In the genomic region with DNA sequence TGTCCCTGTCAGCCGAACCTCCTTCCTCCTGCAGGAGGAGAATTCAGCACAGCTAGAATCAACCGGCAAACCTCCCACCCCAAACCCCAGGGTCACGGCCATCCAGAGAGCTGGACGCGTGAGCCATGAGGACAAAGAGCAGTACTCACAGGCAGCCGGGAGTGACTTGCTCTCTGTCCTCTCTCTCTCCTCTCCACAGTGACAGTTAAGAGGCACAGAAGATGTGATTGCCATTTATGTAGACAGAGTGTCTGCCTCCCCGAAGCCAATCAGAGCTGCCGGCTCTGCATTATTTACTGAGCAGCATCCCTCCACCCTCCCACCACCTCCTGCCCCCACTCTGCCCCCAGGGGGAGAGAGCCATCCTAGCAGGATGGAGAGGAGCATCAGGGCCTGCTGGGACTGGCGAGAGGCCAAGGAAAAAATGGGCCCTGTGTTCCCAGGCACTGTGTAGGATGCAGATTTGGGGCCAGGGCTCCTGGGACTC, we compare ENCODE assay signal across 1 cellular context.
TF ChIP-seq lines count a peak whose summit lies in the region.

No MANE protein-coding gene starts in this region.

TF ChIP-seq in HepG2, 621 proteins besides CTCF, POLR2A, EP300 and RAD21 (continued from another document and continues in another):
- TF ChIP-seq ZNF280B (CRISPR knock-in tag; IDR thresholded peaks at IDR 0.05; ENCODE audit: borderline replicate concordance) (peak; percentile 34; the same call in 1 of the 2 replicates), TFDP1 (CRISPR knock-in tag; IDR thresholded peaks at IDR 0.05; ENCODE audit: borderline replicate concordance) (no peak), TAF1 (CRISPR knock-in tag; IDR thresholded peaks at IDR 0.05) (no peak), REPIN1 (CRISPR knock-in tag; IDR thresholded peaks at IDR 0.05; ENCODE audit: borderline replicate concordance, low read depth) (peak; percentile 87; the same call in 1 of the 2 replicates), ZNF232 (CRISPR knock-in tag; IDR thresholded peaks at IDR 0.05; ENCODE audit: borderline replicate concordance) (no peak), YY1 (IDR thresholded peaks at IDR 0.05; ENCODE audit: insufficient read depth, insufficient replicate concordance, low read depth, low read length) (no peak), RARA (CRISPR knock-in tag; IDR thresholded peaks at IDR 0.05) (peak; percentile 87), BATF2 (CRISPR knock-in tag; IDR thresholded peaks at IDR 0.05) (no peak), STAG1 (CRISPR knock-in tag; IDR thresholded peaks at IDR 0.05) (0 out of 2 replicates have a peak, but pooled peaks have one; percentile 8), MIER3 (CRISPR knock-in tag; IDR thresholded peaks at IDR 0.05; ENCODE audit: borderline replicate concordance) (peak; percentile 43; the same call in 1 of the 2 replicates), HMGA1 (CRISPR knock-in tag; conservative IDR thresholded peaks at IDR 0.05) (no peak), ZNF335 (CRISPR knock-in tag; IDR thresholded peaks at IDR 0.05) (no peak), SRF (IDR thresholded peaks at IDR 0.05; ENCODE audit: low read depth, low read length) (no peak), MXD3 (CRISPR knock-in tag; IDR thresholded peaks at IDR 0.05) (no peak), ZSCAN20 (CRISPR knock-in tag; IDR thresholded peaks at IDR 0.05; ENCODE audit: borderline replicate concordance) (no peak), BRCA1 (CRISPR knock-in tag; IDR thresholded peaks at IDR 0.05) (no peak), MLXIP (CRISPR knock-in tag; IDR thresholded peaks at IDR 0.05; ENCODE audit: borderline replicate concordance) (no peak), NR2F6 (IDR thresholded peaks at IDR 0.05) (peak; percentile 68; the same call in 1 of the 2 replicates), NR2F6 (CRISPR knock-in tag; IDR thresholded peaks at IDR 0.05) (peak; percentile 93), PAWR (CRISPR knock-in tag; IDR thresholded peaks at IDR 0.05; ENCODE audit: borderline replicate concordance) (no peak), ZNF501 (CRISPR knock-in tag; IDR thresholded peaks at IDR 0.05) (peak; percentile 52; the same call in 1 of the 2 replicates), PHF8 (CRISPR knock-in tag; IDR thresholded peaks at IDR 0.05) (no peak), ZNF777 (CRISPR knock-in tag; IDR thresholded peaks at IDR 0.05) (no peak), ZNF639 (CRISPR knock-in tag; conservative IDR thresholded peaks at IDR 0.05) (no peak), ZNF792 (CRISPR knock-in tag; IDR thresholded peaks at IDR 0.05) (no peak; the same call in 1 of the 2 replicates), ZNF670 (CRISPR knock-in tag; IDR thresholded peaks at IDR 0.05; ENCODE audit: borderline replicate concordance) (no peak)
- TF ChIP-seq, protein P1, sequence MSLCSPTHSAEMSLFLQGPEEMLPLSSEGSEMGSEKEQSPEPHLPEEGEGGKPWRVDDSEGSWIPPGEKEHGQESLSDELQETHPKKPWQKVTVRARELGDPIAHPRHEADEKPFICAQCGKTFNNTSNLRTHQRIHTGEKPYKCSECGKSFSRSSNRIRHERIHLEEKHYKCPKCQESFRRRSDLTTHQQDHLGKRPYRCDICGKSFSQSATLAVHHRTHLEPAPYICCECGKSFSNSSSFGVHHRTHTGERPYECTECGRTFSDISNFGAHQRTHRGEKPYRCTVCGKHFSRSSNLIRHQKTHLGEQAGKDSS (CRISPR knock-in tag; IDR thresholded peaks at IDR 0.05; ENCODE audit: borderline replicate concordance, low read depth) = no peak
- TF ChIP-seq, protein P2, sequence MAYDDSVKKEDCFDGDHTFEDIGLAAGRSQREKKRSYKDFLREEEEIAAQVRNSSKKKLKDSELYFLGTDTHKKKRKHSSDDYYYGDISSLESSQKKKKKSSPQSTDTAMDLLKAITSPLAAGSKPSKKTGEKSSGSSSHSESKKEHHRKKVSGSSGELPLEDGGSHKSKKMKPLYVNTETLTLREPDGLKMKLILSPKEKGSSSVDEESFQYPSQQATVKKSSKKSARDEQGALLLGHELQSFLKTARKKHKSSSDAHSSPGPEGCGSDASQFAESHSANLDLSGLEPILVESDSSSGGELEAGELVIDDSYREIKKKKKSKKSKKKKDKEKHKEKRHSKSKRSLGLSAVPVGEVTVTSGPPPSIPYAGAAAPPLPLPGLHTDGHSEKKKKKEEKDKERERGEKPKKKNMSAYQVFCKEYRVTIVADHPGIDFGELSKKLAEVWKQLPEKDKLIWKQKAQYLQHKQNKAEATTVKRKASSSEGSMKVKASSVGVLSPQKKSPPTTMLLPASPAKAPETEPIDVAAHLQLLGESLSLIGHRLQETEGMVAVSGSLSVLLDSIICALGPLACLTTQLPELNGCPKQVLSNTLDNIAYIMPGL (CRISPR knock-in tag; IDR thresholded peaks at IDR 0.05; ENCODE audit: borderline replicate concordance in 1 of 2, low read depth in 1 of 2) = no peak
- TF ChIP-seq, protein P3, sequence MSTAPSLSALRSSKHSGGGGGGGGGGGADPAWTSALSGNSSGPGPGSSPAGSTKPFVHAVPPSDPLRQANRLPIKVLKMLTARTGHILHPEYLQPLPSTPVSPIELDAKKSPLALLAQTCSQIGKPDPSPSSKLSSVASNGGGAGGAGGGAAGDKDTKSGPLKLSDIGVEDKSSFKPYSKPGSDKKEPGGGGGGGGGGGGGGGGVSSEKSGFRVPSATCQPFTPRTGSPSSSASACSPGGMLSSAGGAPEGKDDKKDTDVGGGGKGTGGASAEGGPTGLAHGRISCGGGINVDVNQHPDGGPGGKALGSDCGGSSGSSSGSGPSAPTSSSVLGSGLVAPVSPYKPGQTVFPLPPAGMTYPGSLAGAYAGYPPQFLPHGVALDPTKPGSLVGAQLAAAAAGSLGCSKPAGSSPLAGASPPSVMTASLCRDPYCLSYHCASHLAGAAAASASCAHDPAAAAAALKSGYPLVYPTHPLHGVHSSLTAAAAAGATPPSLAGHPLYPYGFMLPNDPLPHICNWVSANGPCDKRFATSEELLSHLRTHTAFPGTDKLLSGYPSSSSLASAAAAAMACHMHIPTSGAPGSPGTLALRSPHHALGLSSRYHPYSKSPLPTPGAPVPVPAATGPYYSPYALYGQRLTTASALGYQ (CRISPR knock-in tag; IDR thresholded peaks at IDR 0.05) = no peak
- TF ChIP-seq, protein P4, sequence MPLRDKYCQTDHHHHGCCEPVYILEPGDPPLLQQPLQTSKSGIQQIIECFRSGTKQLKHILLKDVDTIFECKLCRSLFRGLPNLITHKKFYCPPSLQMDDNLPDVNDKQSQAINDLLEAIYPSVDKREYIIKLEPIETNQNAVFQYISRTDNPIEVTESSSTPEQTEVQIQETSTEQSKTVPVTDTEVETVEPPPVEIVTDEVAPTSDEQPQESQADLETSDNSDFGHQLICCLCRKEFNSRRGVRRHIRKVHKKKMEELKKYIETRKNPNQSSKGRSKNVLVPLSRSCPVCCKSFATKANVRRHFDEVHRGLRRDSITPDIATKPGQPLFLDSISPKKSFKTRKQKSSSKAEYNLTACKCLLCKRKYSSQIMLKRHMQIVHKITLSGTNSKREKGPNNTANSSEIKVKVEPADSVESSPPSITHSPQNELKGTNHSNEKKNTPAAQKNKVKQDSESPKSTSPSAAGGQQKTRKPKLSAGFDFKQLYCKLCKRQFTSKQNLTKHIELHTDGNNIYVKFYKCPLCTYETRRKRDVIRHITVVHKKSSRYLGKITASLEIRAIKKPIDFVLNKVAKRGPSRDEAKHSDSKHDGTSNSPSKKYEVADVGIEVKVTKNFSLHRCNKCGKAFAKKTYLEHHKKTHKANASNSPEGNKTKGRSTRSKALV (CRISPR knock-in tag; IDR thresholded peaks at IDR 0.05) = no peak
- TF ChIP-seq, protein P5, sequence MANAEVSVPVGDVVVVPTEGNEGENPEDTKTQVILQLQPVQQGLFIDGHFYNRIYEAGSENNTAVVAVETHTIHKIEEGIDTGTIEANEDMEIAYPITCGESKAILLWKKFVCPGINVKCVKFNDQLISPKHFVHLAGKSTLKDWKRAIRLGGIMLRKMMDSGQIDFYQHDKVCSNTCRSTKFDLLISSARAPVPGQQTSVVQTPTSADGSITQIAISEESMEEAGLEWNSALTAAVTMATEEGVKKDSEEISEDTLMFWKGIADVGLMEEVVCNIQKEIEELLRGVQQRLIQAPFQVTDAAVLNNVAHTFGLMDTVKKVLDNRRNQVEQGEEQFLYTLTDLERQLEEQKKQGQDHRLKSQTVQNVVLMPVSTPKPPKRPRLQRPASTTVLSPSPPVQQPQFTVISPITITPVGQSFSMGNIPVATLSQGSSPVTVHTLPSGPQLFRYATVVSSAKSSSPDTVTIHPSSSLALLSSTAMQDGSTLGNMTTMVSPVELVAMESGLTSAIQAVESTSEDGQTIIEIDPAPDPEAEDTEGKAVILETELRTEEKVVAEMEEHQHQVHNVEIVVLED (CRISPR knock-in tag; IDR thresholded peaks at IDR 0.05; ENCODE audit: borderline replicate concordance) = 0 out of 2 replicates have a peak, but pooled peaks have one; percentile 25
